Comparison of ENCODE assay signal across 9 cellular contexts in the genomic region with DNA sequence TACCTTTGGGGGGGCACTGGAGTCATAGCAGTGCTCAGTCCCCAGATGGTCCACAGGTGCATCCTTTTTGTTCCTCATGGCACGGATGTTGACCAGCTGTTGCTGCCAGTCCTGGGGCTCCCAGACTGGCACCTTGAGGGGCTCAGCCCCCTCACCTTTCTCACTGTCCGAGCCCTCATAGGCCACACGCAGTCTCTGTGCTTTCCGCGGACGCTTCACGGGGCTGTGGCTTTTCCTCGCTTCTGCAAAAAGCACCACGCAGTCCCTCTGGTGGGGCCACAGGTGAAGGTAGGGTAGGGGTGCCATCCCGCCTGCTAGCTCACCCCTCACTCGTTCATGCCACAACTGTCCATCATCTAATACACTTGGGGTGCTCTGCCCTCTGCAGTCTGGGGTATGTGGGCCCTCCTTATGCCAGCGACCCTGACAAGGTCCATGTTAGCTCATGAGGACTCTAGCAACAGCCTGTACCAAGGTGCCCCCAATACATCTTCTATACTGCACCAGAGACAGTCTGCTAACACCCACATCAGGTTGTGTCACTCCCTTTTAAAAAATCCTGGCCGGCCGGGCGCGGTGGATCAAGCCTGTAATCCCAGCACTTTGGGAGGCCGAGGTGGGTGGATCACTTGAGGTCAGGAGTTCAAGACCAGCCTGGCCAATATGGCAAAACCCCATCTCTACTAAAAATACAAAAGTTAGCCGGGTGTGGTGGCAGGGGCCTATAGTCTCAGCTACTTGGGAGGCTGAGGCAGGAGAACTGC. TPM values are rescaled to one million over a fixed set of nuclear protein-coding genes. Genes with fewer than 3 reads are reported as not detected.
A peak's percentile ranks its signal among the peaks of the same experiment; 100 is the strongest.
DNase-seq lines count a peak whose midpoint lies in the region; TF ChIP-seq lines count a peak whose summit lies in the region.
"Had no signal": no experiment of that assay in that cellular context is flagged by ENCODE, and none has a peak within 500 bp of the region (broad histone marks: within the 10 kb centered on the region; RNA-seq: fewer than 3 reads in every experiment).

No MANE protein-coding gene starts in this region.

- H3K9me3 Mint-ChIP-seq in activated T-cell treated with anti-CD3 and anti-CD28 coated beads, Interleukin-2, amount 50 U/mL, for 24 hours: no peaks in the 10 kb centered on the region

- no peak overlapping the region for H2AFZ ChIP-seq in SU-DHL-6 (ENCODE audit: low read depth, low read length, severe bottlenecking)

- H3K9ac ChIP-seq in SU-DHL-6 (ENCODE audit: low read length) (peak overlapping the region; percentile 75), iPS-20b (ENCODE audit: low read depth, low read length) (no peak overlapping the region)

- WGBS in suprapubic skin: 96% methylated on average over 16 of the region's 18 CpGs

- H3K36me3 ChIP-seq in SU-DHL-6 (ENCODE audit: low read length) (no peaks in the 10 kb centered on the region), iPS-20b (ENCODE audit: insufficient read depth, low read depth, low read length) (peaks cover 17% of the 10 kb centered on the region; the same call in 1 of the 2 replicates), suprapubic skin (peaks cover 8% of the 10 kb centered on the region)

- TF ChIP-seq POLR2A in suprapubic skin (IDR thresholded peaks at IDR 0.05): no peak

- H3K4me1 ChIP-seq in iPS-20b (ENCODE audit: insufficient read depth, low read length) (peaks cover 4% of the 10 kb centered on the region; the same call in 1 of the 2 replicates), suprapubic skin (peaks cover 50% of the 10 kb centered on the region)

- H3K27ac ChIP-seq in SU-DHL-6 (ENCODE audit: low read depth, low read length): no peak overlapping the region
- H3K27ac ChIP-seq in iPS-20b (ENCODE audit: low read length): no peak overlapping the region
- H3K27ac ChIP-seq in suprapubic skin: no peak overlapping the region

- no peaks in the 10 kb centered on the region for H4K20me1 ChIP-seq in SU-DHL-6 (ENCODE audit: low read depth, low read length)

- H3K4me1 Mint-ChIP-seq in activated T-cell treated with anti-CD3 and anti-CD28 coated beads, Interleukin-2, amount 50 U/mL, for 24 hours (ENCODE audit: low read depth): peaks cover 22% of the 10 kb centered on the region

- DNase-seq in activated T-cell treated with anti-CD3 and anti-CD28 coated beads, Interleukin-2, amount 50 U/mL, for 24 hours: no peak
- no peak for DNase-seq in activated T-cell treated with anti-CD3 and anti-CD28 coated beads, Interleukin-2, amount 50 U/mL, for 1 hour
- DNase-seq in suprapubic skin (ENCODE audit: low spot score in 2 of 2) (peak in 1 of 2 donors; percentile 59), NCI-H2227 (lab: John Stamatoyannopoulos, UW; ENCODE audit: unreplicated experiment) (no peak), GOT3 (lab: John Stamatoyannopoulos, UW) (no peak), NCI-H187 treated with DMSO at 0.1 percent for 48 hours (lab: John Stamatoyannopoulos, UW) (no peak)
- DNase-seq: NCI-H1092 had no signal

- H3K4me3 ChIP-seq in SU-DHL-6 (ENCODE audit: insufficient read depth, low read length, poor library complexity, severe bottlenecking) (peak overlapping the region; percentile 91), iPS-20b (ENCODE audit: low read length) (peak overlapping the region; percentile 89; the same call in 1 of the 2 replicates), suprapubic skin (peak overlapping the region; percentile 75)

- H3K4me3 Mint-ChIP-seq in activated T-cell treated with anti-CD3 and anti-CD28 coated beads, Interleukin-2, amount 50 U/mL, for 24 hours: peak overlapping the region; percentile 93

- no peaks in the 10 kb centered on the region for H3F3A ChIP-seq in SU-DHL-6 (ENCODE audit: insufficient read depth)

- H3K79me2 ChIP-seq in SU-DHL-6 (ENCODE audit: insufficient read depth, low read length): peaks cover 5% of the 10 kb centered on the region; the same call in 1 of the 2 replicates

- H3K27ac Mint-ChIP-seq in activated T-cell treated with anti-CD3 and anti-CD28 coated beads, Interleukin-2, amount 50 U/mL, for 24 hours: no peak overlapping the region

- peak overlapping the region; percentile 86 for H3K4me2 ChIP-seq in SU-DHL-6 (ENCODE audit: low read depth, low read length, poor library complexity, severe bottlenecking)

- no peak for TF ChIP-seq CTCF in SU-DHL-6 (IDR thresholded peaks at IDR 0.05; ENCODE audit: insufficient read depth, low read length, poor library complexity, severe bottlenecking)
- no peak for TF ChIP-seq CTCF in suprapubic skin (IDR thresholded peaks at IDR 0.05)

- no peaks in the 10 kb centered on the region for H3K9me2 ChIP-seq in SU-DHL-6 (replicated peaks; ENCODE audit: insufficient read depth, low read length)

- no peak for TF ChIP-seq EP300 in suprapubic skin (IDR thresholded peaks at IDR 0.05)

- no peaks in the 10 kb centered on the region for H3K27me3 ChIP-seq in SU-DHL-6 (ENCODE audit: low read length)
- no peaks in the 10 kb centered on the region for H3K27me3 ChIP-seq in iPS-20b (ENCODE audit: insufficient read depth, low read length)
- H3K27me3 ChIP-seq in suprapubic skin: no peaks in the 10 kb centered on the region

- H3K36me3 Mint-ChIP-seq in activated T-cell treated with anti-CD3 and anti-CD28 coated beads, Interleukin-2, amount 50 U/mL, for 24 hours (ENCODE audit: low read depth): peaks cover 36% of the 10 kb centered on the region

- no peaks in the 10 kb centered on the region for H3K27me3 Mint-ChIP-seq in activated T-cell treated with anti-CD3 and anti-CD28 coated beads, Interleukin-2, amount 50 U/mL, for 24 hours

- H3K9me3 ChIP-seq in SU-DHL-6 (ENCODE audit: insufficient read depth, low read length) (no peaks in the 10 kb centered on the region), iPS-20b (ENCODE audit: insufficient read depth, low read depth, low read length) (no peaks in the 10 kb centered on the region), suprapubic skin (no peaks in the 10 kb centered on the region)

RNA-seq across cellular contexts. Expression of gene NTHL1, which starts 1.3 kb away (rescaled TPM):
- 10 to 100 TPM; 15.9 to 40.5 (median 20.9) TPM for total RNA-seq in suprapubic skin

RNA-seq across cellular contexts. Expression of gene TSC2, which starts 1.5 kb away (rescaled TPM):
- total RNA-seq in suprapubic skin: 100 to 1,000 TPM; 103 to 193 (median 143) TPM

RNA-seq across cellular contexts. Expression of gene NHERF2, which starts 19.6 kb away (rescaled TPM):
- total RNA-seq in suprapubic skin: 10 to 100 TPM; 13.8 to 36.5 (median 21.8) TPM

RNA-seq across cellular contexts. Expression of gene NPW, which starts 26.7 kb away (rescaled TPM):
- 1 to 10 TPM in 2 of 4 donors, under 1 TPM in 1, not detected in 1; 0.65 to 5.6 (median 3.0) TPM for total RNA-seq in suprapubic skin

RNA-seq across cellular contexts. Expression of gene ZNF598, which starts 36.7 kb away (rescaled TPM):
- total RNA-seq in suprapubic skin: 100 to 1,000 TPM in 1 of 4 donors, 10 to 100 TPM in 3; 69.4 to 103 (median 84.0) TPM
